16 cellular contexts compared by ENCODE assay signal in genomic region chr6:101663099-101663498, GRCh38.
DNase-seq lines count a peak whose midpoint lies in the region; TF ChIP-seq lines count a peak whose summit lies in the region.
"Had no signal": no experiment of that assay in that cellular context is flagged by ENCODE, and none has a peak within 500 bp of the region (broad histone marks: within the 10 kb centered on the region; RNA-seq: fewer than 3 reads in every experiment).

No MANE protein-coding gene starts in this region.

- H3K79me2 ChIP-seq in neural cell (replicated peaks; ENCODE audit: insufficient read depth, low read length): no peaks in the 10 kb centered on the region

- H3K4me3 ChIP-seq in neural cell (ENCODE audit: low read length) (no peak overlapping the region), Peyer's patch (no peak overlapping the region)
- H3K4me3 ChIP-seq: BLaER1 had no signal

- TF ChIP-seq EP300 in neural cell (conservative IDR thresholded peaks at IDR 0.05; ENCODE audit: poor library complexity, severe bottlenecking): peak; percentile 82

- no peak overlapping the region for H3K27ac ChIP-seq in neural cell (ENCODE audit: low read length)
- no peak overlapping the region for H3K27ac ChIP-seq in Peyer's patch
- H3K27ac ChIP-seq: BLaER1 had no signal

- no peaks in the 10 kb centered on the region for H3K9me2 ChIP-seq in neural cell (ENCODE audit: insufficient read depth, low read length)

- H3K36me3 ChIP-seq in neural cell (ENCODE audit: insufficient read depth, low read length) (no peaks in the 10 kb centered on the region), Peyer's patch (no peaks in the 10 kb centered on the region)
- H3K36me3 ChIP-seq: BLaER1 had no signal

- TF ChIP-seq POLR2A in Peyer's patch (IDR thresholded peaks at IDR 0.05): no peak

- H3K9me3 ChIP-seq in neural cell (ENCODE audit: low read length) (no peaks in the 10 kb centered on the region), Peyer's patch (no peaks in the 10 kb centered on the region)

- no peak overlapping the region for H3K9ac ChIP-seq in neural cell (ENCODE audit: low read length)
- H3K9ac ChIP-seq: BLaER1 had no signal

- H3F3A ChIP-seq in neural cell (ENCODE audit: insufficient read depth, low read length, poor library complexity, severe bottlenecking): no peaks in the 10 kb centered on the region

- H3K4me1 ChIP-seq in Peyer's patch: no peaks in the 10 kb centered on the region
- H3K4me1 ChIP-seq: BLaER1 had no signal

- no peak overlapping the region for H3K4me2 ChIP-seq in neural cell (ENCODE audit: low read length)
- H3K4me2 ChIP-seq: BLaER1 had no signal

- no peak overlapping the region for H2AFZ ChIP-seq in neural cell (ENCODE audit: low read depth, low read length)

- TF ChIP-seq RAD21 in neural cell (conservative IDR thresholded peaks at IDR 0.05): no peak

- no peaks in the 10 kb centered on the region for H4K20me1 ChIP-seq in neural cell (ENCODE audit: insufficient read depth)
- H4K20me1 ChIP-seq: BLaER1 had no signal

- TF ChIP-seq CTCF in neural cell (IDR thresholded peaks at IDR 0.05; ENCODE audit: poor library complexity, severe bottlenecking): no peak
- TF ChIP-seq CTCF in Peyer's patch (IDR thresholded peaks at IDR 0.05): no peak

- DNase-seq in NCI-H446 treated with DMSO at 0.1 percent for 48 hours (lab: John Stamatoyannopoulos, UW) (peak; percentile 33), NCI-H446 (lab: John Stamatoyannopoulos, UW) (no peak), NCI-H2029 treated with DMSO at 0.1 percent for 48 hours (lab: John Stamatoyannopoulos, UW) (peak; percentile 86), NCI-H510A treated with DMSO at 0.1 percent for 48 hours (lab: John Stamatoyannopoulos, UW) (peak; percentile 69), DMS114 treated with DMSO at 0.1 percent for 48 hours (lab: John Stamatoyannopoulos, UW; ENCODE audit: unreplicated experiment) (no peak), hypothalamus (lab: John Stamatoyannopoulos, UW) (no peak), Peyer's patch (no peak)
- DNase-seq: 8988T; CD8-positive, alpha-beta memory T cell; DMS 273 treated with DMSO at 0.1 percent for 48 hours; NCI-H1930; NCI-H526 treated with DMSO at 0.1 percent for 48 hours; SHP77; T-helper 17 cell had no signal

- H3K27me3 ChIP-seq in neural cell (ENCODE audit: insufficient read depth, low read depth, low read length) (no peaks in the 10 kb centered on the region), Peyer's patch (no peaks in the 10 kb centered on the region)
- H3K27me3 ChIP-seq: BLaER1 had no signal

TF ChIP-seq in neural cell, 6 proteins besides CTCF, POLR2A, EP300 and RAD21:
- TF ChIP-seq POLR2AphosphoS5 (IDR thresholded peaks at IDR 0.05) (peak; percentile 79), SMC3 (conservative IDR thresholded peaks at IDR 0.05; ENCODE audit: poor library complexity) (no peak)

Comparison
In these comparisons a context has a peak if more than half of its experiments do, and no peak if none do; other contexts are left out.
1. DNase-seq: peak in NCI-H446 treated with DMSO at 0.1 percent for 48 hours (single experiment), NCI-H2029 treated with DMSO at 0.1 percent for 48 hours (single experiment) and NCI-H510A treated with DMSO at 0.1 percent for 48 hours (single experiment); none in NCI-H446 (0 of 2), DMS114 treated with DMSO at 0.1 percent for 48 hours (single experiment), hypothalamus (0 of 51) and Peyer's patch (0 of 3).